14 cellular contexts compared by ENCODE assay signal in genomic region chr6:130138116-130138908, GRCh38.
A peak's percentile ranks its signal among the peaks of the same experiment; 100 is the strongest.
DNase-seq lines count a peak whose midpoint lies in the region; ATAC-seq and TF ChIP-seq lines count a peak whose summit lies in the region.
"Had no signal": no experiment of that assay in that cellular context is flagged by ENCODE, and none has a peak within 500 bp of the region (broad histone marks: within the 10 kb centered on the region; RNA-seq: fewer than 3 reads in every experiment).

No MANE protein-coding gene starts in this region.

- peak overlapping the region; percentile 79 for H3K4me3 Mint-ChIP-seq in CD4-positive, alpha-beta T cell
- peak overlapping the region; percentile 68 for H3K4me3 Mint-ChIP-seq in T-helper 1 cell treated with Interleukin-12 subunit alpha and Interleukin-12 subunit beta and Interleukin-4 antibody, amounts not matched to agents 30 μg/mL and 1 μg/mL, for 36 hours

- no peak for DNase-seq in CD4-positive, alpha-beta T cell
- DNase-seq in DMS53 (lab: John Stamatoyannopoulos, UW): no peak
- DNase-seq in NCI-H2107 treated with DMSO at 0.1 percent for 48 hours (lab: John Stamatoyannopoulos, UW; ENCODE audit: unreplicated experiment): no peak
- no peak for DNase-seq in effector CD4-positive, alpha-beta T cell
- DNase-seq: activated CD8-positive, alpha-beta memory T cell treated with anti-CD3 and anti-CD28 coated beads, Interleukin-2, amount 50 U/mL, for 4 hours; NCI-H524 treated with DMSO at 0.1 percent for 48 hours; nucleus accumbens; SW 1271 had no signal

- H3K4me1 Mint-ChIP-seq in CD4-positive, alpha-beta T cell (ENCODE audit: low read depth): peaks cover 82% of the 10 kb centered on the region
- H3K4me1 Mint-ChIP-seq in T-helper 1 cell treated with Interleukin-12 subunit alpha and Interleukin-12 subunit beta and Interleukin-4 antibody, amounts not matched to agents 30 μg/mL and 1 μg/mL, for 36 hours (ENCODE audit: low read depth): peaks cover 54% of the 10 kb centered on the region

- peak overlapping the region; percentile 33 for H3K27ac ChIP-seq in CD4-positive, alpha-beta T cell (ENCODE audit: low read depth, low read length)

- peaks cover 73% of the 10 kb centered on the region for H3K36me3 Mint-ChIP-seq in CD4-positive, alpha-beta T cell (ENCODE audit: low read depth)
- peaks cover 54% of the 10 kb centered on the region for H3K36me3 Mint-ChIP-seq in T-helper 1 cell treated with Interleukin-12 subunit alpha and Interleukin-12 subunit beta and Interleukin-4 antibody, amounts not matched to agents 30 μg/mL and 1 μg/mL, for 36 hours (ENCODE audit: low read depth)

- no peaks in the 10 kb centered on the region for H3K27me3 ChIP-seq in CD4-positive, alpha-beta T cell (ENCODE audit: control insufficient read depth, insufficient read depth, low read length)

- no peak for ATAC-seq in CD4-positive, alpha-beta T cell (ENCODE audit: poor library complexity)
- ATAC-seq in GM19025 (IDR thresholded peaks at IDR 0.05; ENCODE audit: low read depth, unreplicated experiment) (peak; percentile 62), HG02852 (IDR thresholded peaks at IDR 0.05; ENCODE audit: unreplicated experiment) (peak; percentile 82), HG02970 (IDR thresholded peaks at IDR 0.05; ENCODE audit: low FRiP score, unreplicated experiment) (no peak)
- ATAC-seq: left lobe of liver had no signal

- intact Hi-C loops in CD4-positive, alpha-beta T cell (cut with DNase I, micrococcal nuclease): loop anchor here (5.0 to 10.0 kb wide), 3 partner anchors 84 to 144 kb away; partner anchors contain the start of gene SAMD3 (in 1 of the 2)

- no peaks in the 10 kb centered on the region for H3K9me3 Mint-ChIP-seq in CD4-positive, alpha-beta T cell
- H3K9me3 Mint-ChIP-seq in T-helper 1 cell treated with Interleukin-12 subunit alpha and Interleukin-12 subunit beta and Interleukin-4 antibody, amounts not matched to agents 30 μg/mL and 1 μg/mL, for 36 hours: peaks cover 6% of the 10 kb centered on the region

- peak overlapping the region; percentile 92 for H3K27ac Mint-ChIP-seq in CD4-positive, alpha-beta T cell
- H3K27ac Mint-ChIP-seq in T-helper 1 cell treated with Interleukin-12 subunit alpha and Interleukin-12 subunit beta and Interleukin-4 antibody, amounts not matched to agents 30 μg/mL and 1 μg/mL, for 36 hours: peak overlapping the region; percentile 82

- TF ChIP-seq CTCF in CD4-positive, alpha-beta T cell (IDR thresholded peaks at IDR 0.05): no peak

- H3K9me3 ChIP-seq in CD4-positive, alpha-beta T cell (ENCODE audit: control insufficient read depth, low read length): no peaks in the 10 kb centered on the region
- H3K9me3 ChIP-seq: HAP-1 had no signal

- POLR2A ChIA-PET in CD4-positive, alpha-beta T cell (lab: Charles Lee): interaction anchor here (1.3 kb wide), 1 partner anchor 85 kb away, joined by 4 read pairs; the partner anchor contains the start of gene SAMD3

- H3K27me3 Mint-ChIP-seq in CD4-positive, alpha-beta T cell: no peaks in the 10 kb centered on the region
- no peaks in the 10 kb centered on the region for H3K27me3 Mint-ChIP-seq in T-helper 1 cell treated with Interleukin-12 subunit alpha and Interleukin-12 subunit beta and Interleukin-4 antibody, amounts not matched to agents 30 μg/mL and 1 μg/mL, for 36 hours (ENCODE audit: low read depth)

- CTCF ChIA-PET in CD4-positive, alpha-beta T cell (lab: Charles Lee): no interaction called here

Comparison
In these comparisons a context has a peak if more than half of its experiments do, and no peak if none do; other contexts are left out.
1. ATAC-seq: peak in GM19025 (single experiment) and HG02852 (single experiment); none in CD4-positive, alpha-beta T cell (single experiment) and HG02970 (single experiment).